ENCODE assay signal across 9 cellular contexts in genomic region chr10:112956631-112957350, GRCh38. TPM values are rescaled to one million over a fixed set of nuclear protein-coding genes. Genes with fewer than 3 reads are reported as not detected.
A peak's percentile ranks its signal among the peaks of the same experiment; 100 is the strongest.
DNase-seq lines count a peak whose midpoint lies in the region; ATAC-seq, FAIRE-seq and TF ChIP-seq lines count a peak whose summit lies in the region.
"Had no signal": no experiment of that assay in that cellular context is flagged by ENCODE, and none has a peak within 500 bp of the region (broad histone marks: within the 10 kb centered on the region; RNA-seq: fewer than 3 reads in every experiment).

No MANE protein-coding gene starts in this region.

- DNase-seq in left ventricle myocardium inferior (no peak), Right ventricle myocardium superior (no peak), body of pancreas (no peak), upper lobe of right lung (no peak), SKM-1 (lab: John Stamatoyannopoulos, UW; ENCODE audit: unreplicated experiment) (no peak), GM12892 (ENCODE audit: insufficient read length) (no peak)
- DNase-seq: NCI-H446 had no signal

- intact Hi-C loops in left ventricle myocardium inferior (cut with micrococcal nuclease) (loop anchor here (10.0 kb wide), 1 partner anchor 78 kb away; no protein-coding TSS in a partner anchor), Right ventricle myocardium superior (cut with DNase I) (loop anchor here (10.0 kb wide), 1 partner anchor 98 kb away; no protein-coding TSS in a partner anchor), body of pancreas (cut with DNase I) (no loop called here), upper lobe of right lung (cut with DNase I) (no loop called here)

- H3K36me3 ChIP-seq in left ventricle myocardium inferior (no peaks in the 10 kb centered on the region), body of pancreas (replicated peaks in 1 of 2; ENCODE audit: insufficient read depth in 1 of 2, low read depth in 2 of 2) (no peaks in the 10 kb centered on the region), mesodermal cell (ENCODE audit: control insufficient read depth, insufficient read depth, low read length) (peaks cover 11% of the 10 kb centered on the region), upper lobe of right lung (no peaks in the 10 kb centered on the region)

- H3K27ac ChIP-seq in left ventricle myocardium inferior (replicated peaks) (peak overlapping the region; percentile 74), body of pancreas (peak overlapping the region; percentile 25 to 96 (median 70)), mesodermal cell (ENCODE audit: low read depth, low read length, severe bottlenecking) (peak overlapping the region; percentile 73), upper lobe of right lung (no peak overlapping the region)

- H3K9me3 ChIP-seq in left ventricle myocardium inferior (replicated peaks), result no peaks in the 10 kb centered on the region
- no peaks in the 10 kb centered on the region for H3K9me3 ChIP-seq in body of pancreas
- no peaks in the 10 kb centered on the region for H3K9me3 ChIP-seq in mesodermal cell (ENCODE audit: control insufficient read depth, low read length)
- H3K9me3 ChIP-seq in upper lobe of right lung, result no peaks in the 10 kb centered on the region

- H3K4me3 ChIP-seq in left ventricle myocardium inferior (peak overlapping the region; percentile 92), body of pancreas (no peak overlapping the region), mesodermal cell (ENCODE audit: extremely low read depth, insufficient read depth, low read length, poor library complexity, severe bottlenecking) (no peak overlapping the region), upper lobe of right lung (peak overlapping the region; percentile 12)

- no peak for TF ChIP-seq CTCF in left ventricle myocardium inferior (IDR thresholded peaks at IDR 0.05; ENCODE audit: borderline replicate concordance)
- no peak for TF ChIP-seq CTCF in body of pancreas (IDR thresholded peaks at IDR 0.05)
- TF ChIP-seq CTCF in upper lobe of right lung (IDR thresholded peaks at IDR 0.05), result no peak

- WGBS in body of pancreas, 2 donors, result 47 to 58% methylated on average over 10 of the region's 10 CpGs
- 24 to 60% methylated on average over 1 to 4 of the region's 10 CpGs for whole genome bisulfite sequencing in mesodermal cell (ENCODE audit: insufficient coverage in 2 of 2), 2 experiments

- no peak for ATAC-seq in Right ventricle myocardium superior (ENCODE audit: poor library complexity)
- no peak for ATAC-seq in body of pancreas
- no peak for ATAC-seq in upper lobe of right lung
- no peak for ATAC-seq in HG02759 (IDR thresholded peaks at IDR 0.05; ENCODE audit: unreplicated experiment)

- no peak for FAIRE-seq in GM12892 (lab: Jason Lieb, UNC)

- peaks cover 81% of the 10 kb centered on the region for H3K4me1 ChIP-seq in left ventricle myocardium inferior
- peaks cover 46% of the 10 kb centered on the region for H3K4me1 ChIP-seq in body of pancreas
- peaks cover 73% of the 10 kb centered on the region for H3K4me1 ChIP-seq in mesodermal cell (ENCODE audit: control insufficient read depth, insufficient read depth, low read length, poor library complexity, severe bottlenecking)
- H3K4me1 ChIP-seq in upper lobe of right lung, result peaks cover 47% of the 10 kb centered on the region

- no peaks in the 10 kb centered on the region for H3K27me3 ChIP-seq in left ventricle myocardium inferior (ENCODE audit: low read depth)
- H3K27me3 ChIP-seq in body of pancreas, result no peaks in the 10 kb centered on the region
- H3K27me3 ChIP-seq in upper lobe of right lung, result no peaks in the 10 kb centered on the region

- TF ChIP-seq POLR2A in body of pancreas (IDR thresholded peaks at IDR 0.05) (no peak), GM12892 (IDR thresholded peaks at IDR 0.05; ENCODE audit: low read depth, low read length) (no peak)

RNA-seq across cellular contexts. Expression of gene TCF7L2, which starts 6.7 kb away (rescaled TPM):
- 8.9 TPM for total RNA-seq in left ventricle myocardium inferior
- 9.4 TPM for total RNA-seq in Right ventricle myocardium superior
- 10 to 100 TPM in 1 of 2 donors, 1 to 10 TPM in 1; 9.1 to 25.7 TPM for total RNA-seq in body of pancreas
- polyA plus RNA-seq in mesodermal cell (2013, experiment 1 of 2), result 26.1 TPM
- polyA plus RNA-seq in mesodermal cell (2013, experiment 2 of 2), result 21.6 TPM
- total RNA-seq in upper lobe of right lung, result 47.4 TPM
- polyA plus RNA-seq in GM12892 (2012; ENCODE audit: missing spikeins), result 0.11 TPM

Comparison
In these comparisons a context has a peak if more than half of its experiments do, and no peak if none do; other contexts are left out.
1. H3K4me3 ChIP-seq: peak in left ventricle myocardium inferior (single experiment) and upper lobe of right lung (single experiment); none in body of pancreas (0 of 2) and mesodermal cell (single experiment).
2. intact Hi-C loops: an anchor here in left ventricle myocardium inferior (10.0 kb wide) and Right ventricle myocardium superior (10.0 kb wide); none called in body of pancreas and upper lobe of right lung.